Comparison of ENCODE assay signal across 9 cellular contexts in the genomic region with DNA sequence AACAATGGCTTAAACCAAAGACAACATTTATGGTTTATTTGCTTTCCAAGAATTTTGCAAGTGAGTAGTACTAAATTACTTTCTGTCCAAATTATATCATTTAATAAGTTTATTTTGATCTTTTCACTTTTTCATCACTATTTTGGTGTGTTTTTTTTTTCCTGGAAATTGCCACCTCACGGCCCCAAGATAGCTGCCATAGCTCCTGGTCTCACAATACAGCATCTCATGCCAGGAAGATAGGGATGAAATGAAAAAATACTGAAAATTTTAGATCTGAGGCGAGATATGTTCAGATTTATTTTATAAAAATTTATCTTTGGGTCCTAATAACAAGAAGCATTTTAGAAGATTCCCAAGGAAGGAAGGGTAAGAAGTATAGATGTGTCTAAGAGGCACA. TPM values are rescaled to one million over a fixed set of nuclear protein-coding genes. Genes with fewer than 3 reads are reported as not detected.
"Had no signal": no experiment of that assay in that cellular context is flagged by ENCODE, and none has a peak within 500 bp of the region (broad histone marks: within the 10 kb centered on the region; RNA-seq: fewer than 3 reads in every experiment).

No MANE protein-coding gene starts in this region.

- ATAC-seq: GM12878 had no signal

- DNase-seq: GDM1, GF-D8 had no signal

- H3K4me3 ChIP-seq: GM12878 had no signal

- FAIRE-seq: G401.6, GM12878, GM12891, GM12892, GM18507, GM19239 had no signal

RNA-seq across cellular contexts. Expression of gene FPR3, which starts 6.9 kb away (rescaled TPM):
- total RNA-seq: G401, GM12878 had no signal
- polyA plus RNA-seq: GM12878 had no signal

RNA-seq across cellular contexts. Expression of gene FPR2, which starts 27.0 kb away (rescaled TPM):
- total RNA-seq: G401, GM12878 had no signal
- polyA plus RNA-seq: GM12878 had no signal

RNA-seq across cellular contexts. Expression of gene FPR1, which starts 36.4 kb away (rescaled TPM):
- total RNA-seq: G401, GM12878 had no signal
- polyA plus RNA-seq: GM12878 had no signal
